In genomic region chr14:30085943-30086342, GRCh38 we compare ENCODE assay signal across 19 cellular contexts.
DNase-seq lines count a peak whose midpoint lies in the region; ATAC-seq, FAIRE-seq and TF ChIP-seq lines count a peak whose summit lies in the region.
"Had no signal": no experiment of that assay in that cellular context is flagged by ENCODE, and none has a peak within 500 bp of the region (broad histone marks: within the 10 kb centered on the region; RNA-seq: fewer than 3 reads in every experiment).

No MANE protein-coding gene starts in this region.

- ATAC-seq in heart right ventricle (peak; percentile 77 to 97 (median 90)), right cardiac atrium (peak; percentile 55 to 57), HG03159 (IDR thresholded peaks at IDR 0.05; ENCODE audit: unreplicated experiment) (no peak), GM19328 (IDR thresholded peaks at IDR 0.05; ENCODE audit: unreplicated experiment) (no peak)
- ATAC-seq: GM12878 had no signal

- H3K36me3 ChIP-seq in HEK293 (ENCODE audit: control insufficient read depth in 2 of 2, insufficient read depth in 1 of 2, low read length in 2 of 2): no peaks in the 10 kb centered on the region
- no peaks in the 10 kb centered on the region for H3K36me3 ChIP-seq in heart right ventricle

- H3K4me1 Mint-ChIP-seq in activated T-cell treated with anti-CD3 and anti-CD28 coated beads, Interleukin-2, amount 50 U/mL, for 24 hours (ENCODE audit: low read depth): no peaks in the 10 kb centered on the region
- H3K4me1 Mint-ChIP-seq: CD4-positive, alpha-beta memory T cell had no signal

- 46 to 63% methylated on average over 3 of the region's 3 CpGs for WGBS in heart right ventricle, 2 donors
- WGBS in right cardiac atrium: 77% methylated on average over 3 of the region's 3 CpGs

- POLR2A ChIA-PET in HEK293 (lab: Yijun Ruan, JAX): no interaction called here

- no peak overlapping the region for H3K27ac ChIP-seq in HEK293 (ENCODE audit: extremely low read depth, low read depth, low read length)
- peak overlapping the region in 2 of 10 donors; percentile 34 to 49 for H3K27ac ChIP-seq in heart right ventricle
- no peak overlapping the region for H3K27ac ChIP-seq in right cardiac atrium (ENCODE audit: low read length)

- H3K4me3 Mint-ChIP-seq in activated T-cell treated with anti-CD3 and anti-CD28 coated beads, Interleukin-2, amount 50 U/mL, for 24 hours: no peak overlapping the region
- H3K4me3 Mint-ChIP-seq: CD4-positive, alpha-beta memory T cell had no signal

- H3K9me3 ChIP-seq in HEK293 (ENCODE audit: control insufficient read depth, insufficient read depth, low read depth, low read length) (no peaks in the 10 kb centered on the region; the same call in 1 of the 2 replicates), heart right ventricle (peaks cover 0 to 37% (median 10%) of the 10 kb centered on the region in 11 donors), right cardiac atrium (ENCODE audit: control insufficient read depth, low read length) (no peaks in the 10 kb centered on the region)

- no peaks in the 10 kb centered on the region for H3K4me1 ChIP-seq in HEK293 (ENCODE audit: control insufficient read depth, insufficient read depth, low read length)
- H3K4me1 ChIP-seq in heart right ventricle: peaks cover 0 to 5% (median 0%) of the 10 kb centered on the region in 9 donors
- no peaks in the 10 kb centered on the region for H3K4me1 ChIP-seq in right cardiac atrium (ENCODE audit: control insufficient read depth, insufficient read depth, low read length)
- H3K4me1 ChIP-seq: Caco-2 had no signal

- H3K36me3 Mint-ChIP-seq in activated T-cell treated with anti-CD3 and anti-CD28 coated beads, Interleukin-2, amount 50 U/mL, for 24 hours (ENCODE audit: low read depth): no peaks in the 10 kb centered on the region
- H3K36me3 Mint-ChIP-seq: CD4-positive, alpha-beta memory T cell had no signal

- H3K27me3 ChIP-seq in heart right ventricle: no peaks in the 10 kb centered on the region
- H3K27me3 ChIP-seq in right cardiac atrium (ENCODE audit: control insufficient read depth, insufficient read depth): no peaks in the 10 kb centered on the region

- DNase-seq in HTR-8/SVneo (ENCODE audit: insufficient read length, low spot score): no peak
- peak; percentile 21 to 62 for DNase-seq in heart right ventricle
- DNase-seq in right cardiac atrium: peak in 2 of 3 donors; percentile 24 to 40
- DNase-seq in activated T-cell treated with anti-CD3 and anti-CD28 coated beads, Interleukin-2, amount 50 U/mL, for 24 hours: no peak
- no peak for DNase-seq in DMS79 treated with DMSO at 0.1 percent for 48 hours (lab: John Stamatoyannopoulos, UW)
- DNase-seq: C1 segment of cervical spinal cord; Caco-2; CD4-positive, alpha-beta memory T cell; DMS153; EL; GDM1; GOT3; HCEC 1CT had no signal

- no peaks in the 10 kb centered on the region for H3K27me3 Mint-ChIP-seq in activated T-cell treated with anti-CD3 and anti-CD28 coated beads, Interleukin-2, amount 50 U/mL, for 24 hours
- H3K27me3 Mint-ChIP-seq: CD4-positive, alpha-beta memory T cell had no signal

- intact Hi-C loops in heart right ventricle (cut with DNase I): no loop called here
- intact Hi-C loops in right cardiac atrium (cut with DNase I): no loop called here

- H3K4me3 ChIP-seq in HEK293 (ENCODE audit: low read depth, low read length) (no peak overlapping the region), heart right ventricle (no peak overlapping the region), right cardiac atrium (ENCODE audit: low read length) (no peak overlapping the region)
- H3K4me3 ChIP-seq: GM12878 had no signal

- FAIRE-seq in HTR-8/SVneo (lab: Jason Lieb, UNC): peak; percentile 62
- FAIRE-seq: GM12878, GM18507, H54 had no signal

- H3K27ac Mint-ChIP-seq in activated T-cell treated with anti-CD3 and anti-CD28 coated beads, Interleukin-2, amount 50 U/mL, for 24 hours: no peak overlapping the region
- H3K27ac Mint-ChIP-seq: CD4-positive, alpha-beta memory T cell had no signal

- TF ChIP-seq CTCF in HEK293 (tag by site-specific recombination; IDR thresholded peaks at IDR 0.05): no peak
- no peak for TF ChIP-seq CTCF in heart right ventricle (IDR thresholded peaks at IDR 0.05)

- H3K9me3 Mint-ChIP-seq in activated T-cell treated with anti-CD3 and anti-CD28 coated beads, Interleukin-2, amount 50 U/mL, for 24 hours: peaks cover 26% of the 10 kb centered on the region

- CTCF ChIA-PET in HEK293 (lab: Yijun Ruan, JAX): no interaction called here

TF ChIP-seq in HEK293, 187 proteins besides CTCF, POLR2A, EP300 and RAD21:
- TF ChIP-seq ZIC2 (tag by site-specific recombination; IDR thresholded peaks at IDR 0.05) (peak; percentile 92), ZNF830 (tag by site-specific recombination; IDR thresholded peaks at IDR 0.05; ENCODE audit: low read depth) (no peak), ZNF248 (tag by site-specific recombination; IDR thresholded peaks at IDR 0.05) (no peak), ZNF362 (tag by site-specific recombination; IDR thresholded peaks at IDR 0.05) (no peak), KLF1 (tag by site-specific recombination; IDR thresholded peaks at IDR 0.05) (no peak), PRDM6 (tag by site-specific recombination; IDR thresholded peaks at IDR 0.05) (no peak), SP3 (tag by site-specific recombination; IDR thresholded peaks at IDR 0.05) (no peak)

Comparison
In these comparisons a context has a peak if more than half of its experiments do, and no peak if none do; other contexts are left out.
1. DNase-seq: peak in heart right ventricle (2 of 2) and right cardiac atrium (2 of 3); none in HTR-8/SVneo (single experiment), activated T-cell treated with anti-CD3 and anti-CD28 coated beads, Interleukin-2, amount 50 U/mL, for 24 hours (single experiment) and DMS79 treated with DMSO at 0.1 percent for 48 hours (single experiment).
2. ATAC-seq: peak in heart right ventricle (8 of 8) and right cardiac atrium (2 of 2); none in HG03159 (single experiment) and GM19328 (single experiment).